ENCODE assay signal across 8 cellular contexts in the genomic region with DNA sequence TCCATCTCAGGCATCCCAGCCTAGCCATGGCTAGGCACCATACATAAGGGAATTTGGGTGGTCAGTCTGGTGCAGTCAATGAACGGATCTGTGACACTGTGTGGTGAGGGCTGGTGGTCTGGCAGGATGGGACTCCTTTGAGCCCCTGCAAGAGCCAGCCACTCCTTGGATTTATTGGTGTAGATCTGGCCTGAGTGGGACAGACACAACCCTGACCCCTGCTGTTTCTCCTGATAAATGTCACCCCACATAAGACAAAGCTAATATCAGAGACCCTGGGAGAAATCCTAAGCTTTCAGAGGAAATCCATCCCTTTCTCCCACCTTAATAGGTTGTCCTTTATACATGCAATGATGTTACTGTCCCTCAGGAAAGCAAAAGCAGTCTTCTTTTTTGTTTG. TPM values are rescaled to one million over a fixed set of nuclear protein-coding genes. Genes with fewer than 3 reads are reported as not detected.
A peak's percentile ranks its signal among the peaks of the same experiment; 100 is the strongest.
DNase-seq lines count a peak whose midpoint lies in the region; ATAC-seq and TF ChIP-seq lines count a peak whose summit lies in the region.

No MANE protein-coding gene starts in this region.

- CTCF ChIA-PET in CD4-positive, alpha-beta T cell (lab: Charles Lee) = interaction anchor here (0.7 to 1.7 kb wide), 7 partner anchors 10 to 160 kb away, joined by 3 to 5 read pairs (median 3); no protein-coding TSS in a partner anchor

- no peak for ATAC-seq in CD4-positive, alpha-beta T cell (ENCODE audit: poor library complexity)
- ATAC-seq in HG03175 (IDR thresholded peaks at IDR 0.05; ENCODE audit: unreplicated experiment) = no peak

- intact Hi-C loops in CD4-positive, alpha-beta T cell (cut with DNase I, micrococcal nuclease) = loop anchor here in 1 of 2 experiments (1.0 kb wide), 1 partner anchor 24 kb away; no protein-coding TSS in a partner anchor
- intact Hi-C loops in testis (cut with DNase I; ENCODE audit: low total_unique reads) = no loop called here

- H3K36me3 Mint-ChIP-seq in CD4-positive, alpha-beta T cell (ENCODE audit: low read depth) = peaks cover 12% of the 10 kb centered on the region

- H3K27ac ChIP-seq in CD4-positive, alpha-beta T cell (ENCODE audit: low read depth, low read length) = no peak overlapping the region
- no peak overlapping the region for H3K27ac ChIP-seq in VCaP
- H3K27ac ChIP-seq in testis = no peak overlapping the region

- POLR2A ChIA-PET in CD4-positive, alpha-beta T cell (lab: Charles Lee) = interaction anchor here (1.2 kb wide), 1 partner anchor 20 kb away, joined by 3 read pairs; no protein-coding TSS in a partner anchor

- H3K27me3 Mint-ChIP-seq in CD4-positive, alpha-beta T cell = no peaks in the 10 kb centered on the region

- peaks cover 5% of the 10 kb centered on the region for H3K27me3 ChIP-seq in CD4-positive, alpha-beta T cell (ENCODE audit: control insufficient read depth, insufficient read depth, low read length)
- H3K27me3 ChIP-seq in HAP-1 (ENCODE audit: low read depth) (no peaks in the 10 kb centered on the region), testis (no peaks in the 10 kb centered on the region)

- H3K27ac Mint-ChIP-seq in CD4-positive, alpha-beta T cell = peak overlapping the region; percentile 54

- no peak for DNase-seq in CD4-positive, alpha-beta T cell
- DNase-seq in HAP-1 (ENCODE audit: low spot score in 2 of 2) = peak; percentile 28 to 50
- peak; percentile 25 for DNase-seq in kidney tubule cell (ENCODE audit: low spot score)
- no peak for DNase-seq in testis
- no peak for DNase-seq in NCI-H1417 (lab: John Stamatoyannopoulos, UW)
- DNase-seq in C1 segment of cervical spinal cord (lab: John Stamatoyannopoulos, UW) = no peak

- no peak for TF ChIP-seq POLR2A in testis (IDR thresholded peaks at IDR 0.05)

- in situ Hi-C loops in HAP-1 (cut with MboI; ENCODE audit: low sequenced_read_pairs) = no loop called here

- 72 to 83% methylated on average over 1 of the region's 1 CpG for WGBS in testis, 2 donors

- H3K36me3 ChIP-seq in HAP-1 (replicated peaks) (no peaks in the 10 kb centered on the region), testis (ENCODE audit: low read depth, missing control alignments) (no peaks in the 10 kb centered on the region)

- no peaks in the 10 kb centered on the region for H3K9me3 Mint-ChIP-seq in CD4-positive, alpha-beta T cell

- TF ChIP-seq CTCF in CD4-positive, alpha-beta T cell (IDR thresholded peaks at IDR 0.05) = peak; percentile 48
- TF ChIP-seq CTCF in VCaP (conservative IDR thresholded peaks at IDR 0.05) (peak; percentile 57), testis (IDR thresholded peaks at IDR 0.05) (no peak)

- H3K4me3 Mint-ChIP-seq in CD4-positive, alpha-beta T cell = peak overlapping the region; percentile 81

- H3K4me3 ChIP-seq in HAP-1 (no peak overlapping the region), testis (no peak overlapping the region)

- H3K4me1 ChIP-seq in HAP-1 (peaks cover 4% of the 10 kb centered on the region), testis (peaks cover 22% of the 10 kb centered on the region)

- peaks cover 23% of the 10 kb centered on the region for H3K4me1 Mint-ChIP-seq in CD4-positive, alpha-beta T cell (ENCODE audit: low read depth)

- H3K9me3 ChIP-seq in CD4-positive, alpha-beta T cell (ENCODE audit: control insufficient read depth, low read length) = no peaks in the 10 kb centered on the region
- H3K9me3 ChIP-seq in HAP-1 (no peaks in the 10 kb centered on the region), testis (no peaks in the 10 kb centered on the region)

RNA-seq across cellular contexts. Expression of a gene that starts 2.3 kb away (rescaled TPM):
- total RNA-seq in CD4-positive, alpha-beta T cell = under 1 TPM; 0.66 to 0.78 TPM
- 10 to 100 TPM; 37.5 to 74.5 TPM for total RNA-seq in testis
- polyA plus RNA-seq in testis (ENCODE audit: insufficient read depth, low read depth, low replicate concordance) = 112 TPM

RNA-seq across cellular contexts. Expression of a gene that starts 2.5 kb away (rescaled TPM):
- total RNA-seq in CD4-positive, alpha-beta T cell = 100 to 1,000 TPM; 313 to 317 TPM
- total RNA-seq in testis = 100 to 1,000 TPM; 314 to 378 TPM
- polyA plus RNA-seq in testis (ENCODE audit: insufficient read depth, low read depth, low replicate concordance) = 159 TPM

RNA-seq across cellular contexts. Expression of a gene that starts 13.7 kb away (rescaled TPM):
- 1 to 10 TPM; 6.7 to 7.5 TPM for total RNA-seq in CD4-positive, alpha-beta T cell
- total RNA-seq in testis = 10 to 100 TPM; 26.0 to 30.2 TPM
- polyA plus RNA-seq in testis (ENCODE audit: insufficient read depth, low read depth, low replicate concordance) = 104 TPM

RNA-seq across cellular contexts. Expression of a gene that starts 14.7 kb away (rescaled TPM):
- total RNA-seq in CD4-positive, alpha-beta T cell = 10 to 100 TPM; 52.0 to 53.4 TPM
- total RNA-seq in testis = 10 to 100 TPM; 28.4 to 29.9 TPM
- polyA plus RNA-seq in testis (ENCODE audit: insufficient read depth, low read depth, low replicate concordance) = 30.3 TPM

RNA-seq across cellular contexts. Expression of a gene that starts 23.9 kb away (rescaled TPM):
- 10 to 100 TPM in 1 of 2 experiments, 1 to 10 TPM in 1; 8.5 to 10.9 TPM for total RNA-seq in CD4-positive, alpha-beta T cell
- total RNA-seq in testis = 10 to 100 TPM; 40.6 to 78.9 TPM
- polyA plus RNA-seq in testis (ENCODE audit: insufficient read depth, low read depth, low replicate concordance) = 62.8 TPM

Comparison
In these comparisons a context has a peak if more than half of its experiments do, and no peak if none do; other contexts are left out.
1. DNase-seq: peak in HAP-1 (2 of 2) and kidney tubule cell (single experiment); none in CD4-positive, alpha-beta T cell (0 of 10), testis (single experiment), NCI-H1417 (0 of 3) and C1 segment of cervical spinal cord (0 of 14).
2. CTCF ChIP-seq: peak in CD4-positive, alpha-beta T cell (single experiment) and VCaP (single experiment); none in testis (0 of 3).
3. RNA of a gene that starts 2.3 kb away (total RNA-seq): 37.5 to 74.5 TPM in testis; 0.66 to 0.78 TPM in CD4-positive, alpha-beta T cell; every median in the first group is over 10 times any median in the second.